In the genomic region with DNA sequence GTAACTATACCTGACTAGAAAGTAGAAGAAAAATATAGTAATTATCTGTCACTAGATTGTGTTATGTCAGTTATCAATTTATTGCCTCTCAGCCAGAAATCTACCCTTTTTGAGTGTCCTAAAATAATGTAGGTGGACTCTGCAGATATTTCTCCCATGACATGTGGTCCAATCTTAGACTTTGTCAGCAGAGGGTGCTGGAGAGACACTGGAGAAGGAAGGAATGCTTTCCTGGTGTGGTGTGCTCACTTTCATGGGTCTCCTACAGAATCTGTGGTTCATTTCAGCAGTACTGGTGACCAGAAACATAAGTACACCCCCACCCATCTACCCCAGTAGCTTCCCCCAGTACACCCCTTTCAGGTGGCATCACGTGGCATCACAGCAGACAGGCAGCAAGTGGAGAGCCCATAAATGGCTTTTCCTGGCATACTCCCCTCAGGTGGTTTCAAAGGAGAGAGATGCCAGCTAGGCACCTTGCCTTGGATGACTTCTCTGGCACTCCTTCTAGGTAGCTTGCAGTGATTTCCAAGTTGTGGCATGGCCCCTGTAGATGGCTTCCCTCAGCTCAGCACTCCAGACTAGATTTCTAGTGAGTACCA, we compare ENCODE assay signal across 8 cellular contexts.
DNase-seq lines count a peak whose midpoint lies in the region; ATAC-seq and TF ChIP-seq lines count a peak whose summit lies in the region.

No MANE protein-coding gene starts in this region.

- CTCF ChIA-PET in A673 (lab: Charles Lee) (interaction anchor here (0.6 to 1.5 kb wide), 2 partner anchors 353 to 960 kb away, joined by 3 to 5 read pairs; no protein-coding TSS in a partner anchor), Panc1 (lab: Charles Lee) (interaction anchor here (0.5 kb wide), 1 partner anchor 898 kb away, joined by 5 read pairs; no protein-coding TSS in a partner anchor)

- TF ChIP-seq CTCF in A673 (conservative IDR thresholded peaks at IDR 0.05; ENCODE audit: low read depth, low read length) = peak; percentile 64
- peak; percentile 21; the same call in 1 of the 2 replicates for TF ChIP-seq CTCF in GM12874 (IDR thresholded peaks at IDR 0.05; ENCODE audit: insufficient read depth, low read depth, low read length)
- peak; percentile 56 for TF ChIP-seq CTCF in Panc1 (IDR thresholded peaks at IDR 0.05)
- TF ChIP-seq CTCF in foreskin fibroblast (IDR thresholded peaks at IDR 0.05; ENCODE audit: low read depth, low read length) = peak; percentile 52

- in situ Hi-C loops in Panc1 (cut with HindIII; ENCODE audit: low pct_unique_long_range_greater_than_20kb, low sequenced_read_pairs) = no loop called here

- BruUV-seq in A673 (replicated peaks; lab: Mats Ljungman, UMichigan) = no TSS peak
- no TSS peak for BruUV-seq in Panc1 (replicated peaks; lab: Mats Ljungman, UMichigan)

- H3K27me3 ChIP-seq in A673 (replicated peaks; ENCODE audit: insufficient read depth, low read depth, low read length, poor library complexity) (no peaks in the 10 kb centered on the region), Panc1 (ENCODE audit: control insufficient read depth, insufficient read depth, low read length) (no peaks in the 10 kb centered on the region; the same call in 1 of the 2 replicates)

- DNase-seq in A673 (ENCODE audit: low spot score) (peak; percentile 81), Panc1 (ENCODE audit: low read depth, low spot score) (no peak), foreskin fibroblast (peak; percentile 32 to 75), NCI-H2081 treated with DMSO at 0.1 percent for 48 hours (lab: John Stamatoyannopoulos, UW) (no peak), HPDE6-E6E7 (ENCODE audit: extremely low spot score) (no peak)
- no peak for DNase-seq in activated CD8-positive, alpha-beta memory T cell treated with anti-CD3 and anti-CD28 coated beads for 24 hours

- H3K9me3 ChIP-seq in A673 (ENCODE audit: low read depth, low read length, poor library complexity, severe bottlenecking) (no peaks in the 10 kb centered on the region), Panc1 (ENCODE audit: control insufficient read depth, insufficient read depth, low read depth, low read length) (no peaks in the 10 kb centered on the region)

- POLR2A ChIA-PET in A673 (lab: Charles Lee; ENCODE audit: low non-redundant PET) = no interaction called here
- POLR2A ChIA-PET in Panc1 (lab: Charles Lee) = interaction anchor here (0.5 kb wide), 1 partner anchor 108 kb away, joined by 3 read pairs; no protein-coding TSS in a partner anchor

- intact Hi-C loops in A673 (cut with micrococcal nuclease; ENCODE audit: unreplicated experiment) (loop anchor here (1.0 to 10.0 kb wide), 7 partner anchors 112 to 1365 kb away; a partner anchor contains a TSS), Panc1 (cut with micrococcal nuclease; ENCODE audit: unreplicated experiment) (no loop called here)

- H3K27ac ChIP-seq in A673 (ENCODE audit: low read depth, low read length, poor library complexity, severe bottlenecking) (no peak overlapping the region), Panc1 (ENCODE audit: low read length) (no peak overlapping the region)

- peaks cover 23% of the 10 kb centered on the region for H3K4me1 ChIP-seq in A673 (ENCODE audit: insufficient read depth, low read length, poor library complexity, severe bottlenecking)
- no peaks in the 10 kb centered on the region for H3K4me1 ChIP-seq in Panc1 (ENCODE audit: control insufficient read depth, insufficient read depth, low read length)

- ATAC-seq in Panc1 = no peak
- no peak for ATAC-seq in HG02588 (IDR thresholded peaks at IDR 0.05; ENCODE audit: unreplicated experiment)

- H3K4me3 ChIP-seq in A673 (ENCODE audit: low read depth, low read length, poor library complexity, severe bottlenecking) (no peak overlapping the region), Panc1 (ENCODE audit: low read depth in 2 of 2, low read length in 2 of 2) (no peak overlapping the region), foreskin fibroblast (ENCODE audit: low read depth in 1 of 2, low read length in 2 of 2) (no peak overlapping the region)

- H3K36me3 ChIP-seq in A673 (ENCODE audit: insufficient read depth, low read length, poor library complexity, severe bottlenecking) (no peaks in the 10 kb centered on the region), Panc1 (ENCODE audit: control insufficient read depth, insufficient read depth, low read length) (no peaks in the 10 kb centered on the region)

Comparison
In these comparisons a context has a peak if more than half of its experiments do, and no peak if none do; other contexts are left out.
1. DNase-seq: peak in A673 (single experiment) and foreskin fibroblast (2 of 2); none in Panc1 (single experiment), NCI-H2081 treated with DMSO at 0.1 percent for 48 hours (single experiment), HPDE6-E6E7 (single experiment) and activated CD8-positive, alpha-beta memory T cell treated with anti-CD3 and anti-CD28 coated beads for 24 hours (single experiment).
2. Peak in every context shown above with its lines, with median percentiles within 50 percentile points of each other: CTCF ChIP-seq.